5 cellular contexts compared by ENCODE assay signal in genomic region chr10:132223611-132224342, GRCh38.
"Had no signal": no experiment of that assay in that cellular context is flagged by ENCODE, and none has a peak within 500 bp of the region (broad histone marks: within the 10 kb centered on the region; RNA-seq: fewer than 3 reads in every experiment).

No MANE protein-coding gene starts in this region.

- H3K4me2 ChIP-seq: smooth muscle cell had no signal

- H3K27ac ChIP-seq: cardiac muscle cell, left lung, prostate gland had no signal

- FAIRE-seq: islet of Langerhans had no signal

- H3K36me3 ChIP-seq: cardiac muscle cell, prostate gland had no signal

- H3K27me3 ChIP-seq: cardiac muscle cell, left lung had no signal

- H3K4me3 ChIP-seq: cardiac muscle cell, left lung, prostate gland, smooth muscle cell had no signal

- H3K9me3 ChIP-seq: left lung, prostate gland had no signal

- H3K4me1 ChIP-seq: prostate gland had no signal
